Comparison of ENCODE assay signal across 16 cellular contexts in genomic region chr13:106650690-106651205, GRCh38.
"Had no signal": no experiment of that assay in that cellular context is flagged by ENCODE, and none has a peak within 500 bp of the region (broad histone marks: within the 10 kb centered on the region; RNA-seq: fewer than 3 reads in every experiment).

No MANE protein-coding gene starts in this region.

- H3K4me1 ChIP-seq: breast epithelium, thyroid gland had no signal

- H3K36me3 ChIP-seq: breast epithelium, thyroid gland had no signal

- H3K27ac ChIP-seq: thyroid gland had no signal

- ATAC-seq: activated CD8-positive, alpha-beta T cell treated with anti-CD3 and anti-CD28 coated beads, Interleukin-2, amount 10 ng/mL, durations not matched to agents 7 days and 5 days; activated T-cell treated with anti-CD3 and anti-CD28 coated beads, Interleukin-2, amount 50 U/mL, for 4 hours had no signal

- FAIRE-seq: urothelium cell line had no signal

- H3K9me3 ChIP-seq: breast epithelium, thyroid gland had no signal

- DNase-seq: activated CD4-positive, alpha-beta T cell treated with anti-CD3 and anti-CD28 coated beads for 48 hours; activated CD4-positive, CD25-positive, alpha-beta regulatory T cell; activated CD8-positive, alpha-beta T cell treated with anti-CD3 and anti-CD28 coated beads, Interleukin-2, amount 10 ng/mL, durations not matched to agents 7 days and 5 days; activated naive CD4-positive, alpha-beta T cell treated with anti-CD3 and anti-CD28 coated beads for 36 hours; activated T-cell treated with anti-CD3 and anti-CD28 coated beads, Interleukin-2, amount 50 U/mL, for 4 hours; aorta; cerebellar nuclear complex; cortex of kidney; midbrain; nephron progenitor cell; nucleus accumbens; stimulated activated CD8-positive, alpha-beta memory T cell treated with anti-CD3 and anti-CD28 coated beads, Interleukin-4, amount 100 ng/mL, for 48 hours; stimulated activated naive CD4-positive, alpha-beta T cell; thyroid gland had no signal

- H3K27me3 ChIP-seq: breast epithelium, thyroid gland had no signal

- H3K4me3 ChIP-seq: breast epithelium, thyroid gland had no signal
